19 cellular contexts compared by ENCODE assay signal in genomic region chr7:72919256-72919775, GRCh38. TPM values are rescaled to one million over a fixed set of nuclear protein-coding genes. Genes with fewer than 3 reads are reported as not detected.
DNase-seq lines count a peak whose midpoint lies in the region; ATAC-seq and TF ChIP-seq lines count a peak whose summit lies in the region.
"Had no signal": no experiment of that assay in that cellular context is flagged by ENCODE, and none has a peak within 500 bp of the region (broad histone marks: within the 10 kb centered on the region; RNA-seq: fewer than 3 reads in every experiment).

No MANE protein-coding gene starts in this region.

- peaks cover 25% of the 10 kb centered on the region for H3K4me1 Mint-ChIP-seq in activated T-cell treated with anti-CD3 and anti-CD28 coated beads, Interleukin-2, amount 50 U/mL, for 24 hours (ENCODE audit: low read depth)
- H3K4me1 Mint-ChIP-seq in chondrocyte (ENCODE audit: low read depth): peaks cover 25% of the 10 kb centered on the region
- H3K4me1 Mint-ChIP-seq in stimulated activated naive B cell treated with anti-CD40 and anti-IgM and Interleukin-4, amounts not matched to agents 10 μg/mL and 1 μg/mL and 100 μg/mL, for 72 hours: peaks cover 6 to 24% of the 10 kb centered on the region in 2 donors

- peak overlapping the region; percentile 33 for H3K27ac Mint-ChIP-seq in activated T-cell treated with anti-CD3 and anti-CD28 coated beads, Interleukin-2, amount 50 U/mL, for 24 hours
- peak overlapping the region; percentile 69 for H3K27ac Mint-ChIP-seq in chondrocyte (ENCODE audit: unreplicated experiment)
- H3K27ac Mint-ChIP-seq in stimulated activated naive B cell treated with anti-CD40 and anti-IgM and Interleukin-4, amounts not matched to agents 10 μg/mL and 1 μg/mL and 100 μg/mL, for 72 hours: peak overlapping the region; percentile 47

- no peak for TF ChIP-seq CTCF in chondrocyte (IDR thresholded peaks at IDR 0.05)

- H3K4me3 Mint-ChIP-seq in activated T-cell treated with anti-CD3 and anti-CD28 coated beads, Interleukin-2, amount 50 U/mL, for 24 hours: no peak overlapping the region
- no peak overlapping the region for H3K4me3 Mint-ChIP-seq in chondrocyte (ENCODE audit: unreplicated experiment)
- H3K4me3 Mint-ChIP-seq in stimulated activated naive B cell treated with anti-CD40 and anti-IgM and Interleukin-4, amounts not matched to agents 10 μg/mL and 1 μg/mL and 100 μg/mL, for 72 hours: no peak overlapping the region

- ATAC-seq in stimulated activated naive B cell treated with anti-CD40 and anti-IgM and Interleukin-4, amounts not matched to agents 10 μg/mL and 1 μg/mL and 100 μg/mL, for 72 hours (replicated peaks): no peak
- ATAC-seq: GM12878, Right ventricle myocardium inferior had no signal

- DNase-seq in activated T-cell treated with anti-CD3 and anti-CD28 coated beads, Interleukin-2, amount 50 U/mL, for 24 hours: no peak
- no peak for DNase-seq in activated T-cell treated with anti-CD3 and anti-CD28 coated beads, Interleukin-2, amount 50 U/mL, for 1 hour
- peak; percentile 21 for DNase-seq in LHCN-M2 (ENCODE audit: low read depth)
- DNase-seq in chondrocyte (ENCODE audit: low spot score): no peak
- no peak for DNase-seq in stimulated activated naive B cell treated with anti-CD40 and anti-IgM and Interleukin-4, amounts not matched to agents 10 μg/mL and 1 μg/mL and 100 μg/mL, for 72 hours
- DNase-seq in A172 (ENCODE audit: low spot score): no peak
- no peak for DNase-seq in activated CD4-positive, alpha-beta T cell treated with anti-CD3 and anti-CD28 coated beads, Interleukin-2, amount 50 U/mL, for 1 hour
- DNase-seq in pons (ENCODE audit: low spot score): no peak
- DNase-seq: 8988T, C1 segment of cervical spinal cord, Caco-2, GOT3, KBM-7, NCI-H1105 treated with DMSO at 0.1 percent for 48 hours, NCI-H187, NCI-H446 had no signal

- no peaks in the 10 kb centered on the region for H3K27me3 Mint-ChIP-seq in activated T-cell treated with anti-CD3 and anti-CD28 coated beads, Interleukin-2, amount 50 U/mL, for 24 hours
- H3K27me3 Mint-ChIP-seq in chondrocyte (ENCODE audit: low read depth): no peaks in the 10 kb centered on the region
- H3K27me3 Mint-ChIP-seq in stimulated activated naive B cell treated with anti-CD40 and anti-IgM and Interleukin-4, amounts not matched to agents 10 μg/mL and 1 μg/mL and 100 μg/mL, for 72 hours: no peaks in the 10 kb centered on the region

- no peaks in the 10 kb centered on the region for H3K9me3 Mint-ChIP-seq in activated T-cell treated with anti-CD3 and anti-CD28 coated beads, Interleukin-2, amount 50 U/mL, for 24 hours
- H3K9me3 Mint-ChIP-seq in chondrocyte (ENCODE audit: low read depth): no peaks in the 10 kb centered on the region
- H3K9me3 Mint-ChIP-seq in stimulated activated naive B cell treated with anti-CD40 and anti-IgM and Interleukin-4, amounts not matched to agents 10 μg/mL and 1 μg/mL and 100 μg/mL, for 72 hours: no peaks in the 10 kb centered on the region

- H3K36me3 Mint-ChIP-seq in activated T-cell treated with anti-CD3 and anti-CD28 coated beads, Interleukin-2, amount 50 U/mL, for 24 hours (ENCODE audit: low read depth): peaks cover 76% of the 10 kb centered on the region
- no peaks in the 10 kb centered on the region for H3K36me3 Mint-ChIP-seq in chondrocyte (ENCODE audit: low read depth)
- H3K36me3 Mint-ChIP-seq in stimulated activated naive B cell treated with anti-CD40 and anti-IgM and Interleukin-4, amounts not matched to agents 10 μg/mL and 1 μg/mL and 100 μg/mL, for 72 hours: peaks cover 23% of the 10 kb centered on the region in 2 donors

RNA-seq across cellular contexts. Expression of gene POM121, which starts 5.6 kb away (rescaled TPM):
- total RNA-seq in LHCN-M2 (2014; rRNA removed): 12.1 and 13.4 TPM in 2 replicates
- polyA plus RNA-seq in LHCN-M2 (2012): 27.8 TPM
- 30.7 to 36.1 TPM (median 34.0 TPM) in 3 replicates for total RNA-seq in chondrocyte
- 6.7 and 6.9 TPM in 2 replicates for total RNA-seq in A172 (2014; rRNA removed; shearing (Covaris generic))

RNA-seq across cellular contexts. Expression of gene TRIM74, which starts 50.0 kb away (rescaled TPM):
- total RNA-seq in LHCN-M2 (2014; rRNA removed): not detected in 2 replicates
- polyA plus RNA-seq in LHCN-M2 (2012): not detected
- total RNA-seq in chondrocyte: 0.49 to 0.75 TPM (median 0.60 TPM) in 3 replicates
- total RNA-seq in A172 (2014; rRNA removed; shearing (Covaris generic)): 0.12 TPM in 1 of 2 replicates, not detected in the other
- total RNA-seq: G401 had no signal
